8 cellular contexts compared by ENCODE assay signal in the genomic region with DNA sequence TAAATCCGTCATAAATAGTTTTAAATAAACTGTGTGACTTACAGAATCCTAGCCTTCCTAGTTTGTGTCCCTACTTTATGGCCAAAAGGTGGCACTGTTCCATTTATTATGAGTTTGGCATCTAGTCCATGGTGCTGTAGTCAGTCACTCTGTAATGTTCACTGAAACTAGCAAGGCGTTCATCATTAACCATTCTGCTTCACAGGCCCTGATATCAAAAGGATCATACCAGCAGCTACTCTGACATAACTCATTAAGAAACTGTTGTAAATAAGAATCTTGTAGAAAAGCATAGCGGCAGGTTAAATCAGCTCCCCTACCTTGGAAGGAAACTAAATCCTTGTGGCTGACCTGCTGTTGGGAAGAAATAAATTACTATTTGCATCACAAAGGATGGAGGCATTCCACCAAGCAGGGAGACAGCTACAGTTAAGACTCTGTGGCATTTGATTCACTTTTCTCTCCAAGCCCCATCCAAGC.
DNase-seq lines count a peak whose midpoint lies in the region; ATAC-seq, FAIRE-seq and TF ChIP-seq lines count a peak whose summit lies in the region.

No MANE protein-coding gene starts in this region.

- ATAC-seq in GM18909 (IDR thresholded peaks at IDR 0.05; ENCODE audit: poor library complexity, unreplicated experiment) (peak; percentile 88), lung (ENCODE audit: insufficient read depth, low FRiP score) (no peak), HG03457 (IDR thresholded peaks at IDR 0.05; ENCODE audit: unreplicated experiment) (no peak)

- CTCF ChIA-PET in activated naive CD4-positive, alpha-beta T cell treated with anti-CD3 and anti-CD28 coated beads, Interleukin-2, amount 10 ng/mL, durations not matched to agents 7 days and 5 days (lab: Charles Lee) = no interaction called here

- H3K4me1 Mint-ChIP-seq in activated naive CD4-positive, alpha-beta T cell treated with anti-CD3 and anti-CD28 coated beads, Interleukin-2, amount 10 ng/mL, durations not matched to agents 7 days and 5 days = no peaks in the 10 kb centered on the region

- FAIRE-seq in HTR-8/SVneo (lab: Jason Lieb, UNC) = no peak

- H3K9me3 ChIP-seq in BE2C (no peaks in the 10 kb centered on the region), lung (ENCODE audit: control insufficient read depth in 2 of 2, insufficient read depth in 1 of 2, low read length in 1 of 2) (no peaks in the 10 kb centered on the region)

- no peak for DNase-seq in BE2C
- peak; percentile 51 for DNase-seq in NCI-H1694 treated with DMSO at 0.1 percent for 48 hours (lab: John Stamatoyannopoulos, UW)
- peak; percentile 52 to 62 for DNase-seq in cardiac fibroblast (ENCODE audit: low read depth in 2 of 2)
- DNase-seq in lung (ENCODE audit: low spot score) = peak; percentile 30
- DNase-seq in HTR-8/SVneo (ENCODE audit: insufficient read length, low spot score) = no peak
- no peak for DNase-seq in activated naive CD4-positive, alpha-beta T cell treated with anti-CD3 and anti-CD28 coated beads, Interleukin-2, amount 10 ng/mL, durations not matched to agents 7 days and 5 days

- H3K36me3 ChIP-seq in BE2C (no peaks in the 10 kb centered on the region), lung (ENCODE audit: control insufficient read depth in 2 of 2, insufficient read depth in 2 of 2, low read length in 2 of 2) (no peaks in the 10 kb centered on the region)

- H3K9me3 Mint-ChIP-seq in activated naive CD4-positive, alpha-beta T cell treated with anti-CD3 and anti-CD28 coated beads, Interleukin-2, amount 10 ng/mL, durations not matched to agents 7 days and 5 days = no peaks in the 10 kb centered on the region

- H3K4me3 Mint-ChIP-seq in activated naive CD4-positive, alpha-beta T cell treated with anti-CD3 and anti-CD28 coated beads, Interleukin-2, amount 10 ng/mL, durations not matched to agents 7 days and 5 days = no peak overlapping the region

- no peaks in the 10 kb centered on the region for H3K4me1 ChIP-seq in BE2C
- no peaks in the 10 kb centered on the region for H3K4me1 ChIP-seq in lung (ENCODE audit: control insufficient read depth in 2 of 2, insufficient read depth in 2 of 2, low read length in 2 of 2)

- H3K27ac Mint-ChIP-seq in activated naive CD4-positive, alpha-beta T cell treated with anti-CD3 and anti-CD28 coated beads, Interleukin-2, amount 10 ng/mL, durations not matched to agents 7 days and 5 days = no peak overlapping the region

- no peak overlapping the region for H3K4me3 ChIP-seq in BE2C (ENCODE audit: low read depth, low read length)
- H3K4me3 ChIP-seq in cardiac fibroblast (replicated peaks in 1 of 2; ENCODE audit: low read depth in 2 of 2, low read length in 2 of 2) = no peak overlapping the region
- no peak overlapping the region for H3K4me3 ChIP-seq in lung

- 15 to 46% methylated on average over 3 of the region's 3 CpGs for WGBS in lung, 2 donors

- no peak overlapping the region for H3K27ac ChIP-seq in lung (ENCODE audit: low read depth in 1 of 2, low read length in 1 of 2)

- H3K36me3 Mint-ChIP-seq in activated naive CD4-positive, alpha-beta T cell treated with anti-CD3 and anti-CD28 coated beads, Interleukin-2, amount 10 ng/mL, durations not matched to agents 7 days and 5 days = no peaks in the 10 kb centered on the region

- no peaks in the 10 kb centered on the region for H3K27me3 Mint-ChIP-seq in activated naive CD4-positive, alpha-beta T cell treated with anti-CD3 and anti-CD28 coated beads, Interleukin-2, amount 10 ng/mL, durations not matched to agents 7 days and 5 days

- peak; percentile 38 for TF ChIP-seq CTCF in BE2C (IDR thresholded peaks at IDR 0.05; ENCODE audit: low read depth, low read length)
- peak; percentile 40 for TF ChIP-seq CTCF in cardiac fibroblast (IDR thresholded peaks at IDR 0.05; ENCODE audit: low read depth, low read length)
- TF ChIP-seq CTCF in lung (IDR thresholded peaks at IDR 0.05; ENCODE audit: control extremely low read depth, extremely low read depth) = no peak

- H3K27me3 ChIP-seq in BE2C (no peaks in the 10 kb centered on the region), lung (ENCODE audit: control insufficient read depth, insufficient read depth) (no peaks in the 10 kb centered on the region)

Comparison
In these comparisons a context has a peak if more than half of its experiments do, and no peak if none do; other contexts are left out.
1. DNase-seq: peak in NCI-H1694 treated with DMSO at 0.1 percent for 48 hours (single experiment), cardiac fibroblast (2 of 2) and lung (single experiment); none in BE2C (single experiment), HTR-8/SVneo (single experiment) and activated naive CD4-positive, alpha-beta T cell treated with anti-CD3 and anti-CD28 coated beads, Interleukin-2, amount 10 ng/mL, durations not matched to agents 7 days and 5 days (single experiment).